1 cellular context compared by ENCODE assay signal in genomic region chr10:102853944-102854694, GRCh38.
A peak's percentile ranks its signal among the peaks of the same experiment; 100 is the strongest.
TF ChIP-seq lines count a peak whose summit lies in the region.

BORCS7 (plus strand) TSS chr10:102854259; CDS start chr10:102854287, 28 bp downstream.

TF ChIP-seq in HepG2, 621 proteins besides CTCF, POLR2A, EP300 and RAD21 (continued from another document and continues in another):
- TF ChIP-seq HNF1A (IDR thresholded peaks at IDR 0.05; ENCODE audit: low read depth) (no peak), HNF1A (CRISPR knock-in tag; IDR thresholded peaks at IDR 0.05; ENCODE audit: borderline replicate concordance) (peak; percentile 85; the same call in 1 of the 2 replicates), THAP11 (CRISPR knock-in tag; IDR thresholded peaks at IDR 0.05) (peak; percentile 99), REST (IDR thresholded peaks at IDR 0.05; ENCODE audit: borderline replicate concordance in 1 of 2, low read depth in 1 of 2, low read length in 2 of 2) (peak in 1 of 2 experiments; percentile 51; a peak in 1 of 4 replicates), ZSCAN30 (CRISPR knock-in tag; IDR thresholded peaks at IDR 0.05) (no peak), SRSF9 (IDR thresholded peaks at IDR 0.05; ENCODE audit: borderline replicate concordance, insufficient read depth, low read depth, low read length, poor library complexity, severe bottlenecking) (no peak), IKZF5 (CRISPR knock-in tag; IDR thresholded peaks at IDR 0.05) (peak; percentile 92), ZNF292 (CRISPR knock-in tag; IDR thresholded peaks at IDR 0.05; ENCODE audit: borderline replicate concordance, low read depth) (peak; percentile 64; the same call in 1 of the 2 replicates), TARDBP (CRISPR knock-in tag; IDR thresholded peaks at IDR 0.05) (peak; percentile 96), MIXL1 (CRISPR knock-in tag; IDR thresholded peaks at IDR 0.05) (peak; percentile 74; the same call in 1 of the 2 replicates), U2AF2 (IDR thresholded peaks at IDR 0.05; ENCODE audit: low read depth, low read length) (peak; percentile 66; the same call in 1 of the 2 replicates), SIN3B (IDR thresholded peaks at IDR 0.05; ENCODE audit: low read length) (peak; percentile 57; the same call in 1 of the 2 replicates), ZNF256 (CRISPR knock-in tag; conservative IDR thresholded peaks at IDR 0.05) (no peak; the same call in 1 of the 2 replicates), THAP7 (CRISPR knock-in tag; IDR thresholded peaks at IDR 0.05) (peak; percentile 87), KDM5B (CRISPR knock-in tag; IDR thresholded peaks at IDR 0.05; ENCODE audit: borderline replicate concordance) (peak; percentile 75; the same call in 1 of the 2 replicates), SETDB1 (CRISPR knock-in tag; IDR thresholded peaks at IDR 0.05; ENCODE audit: borderline replicate concordance) (no peak), BCL6 (CRISPR knock-in tag; IDR thresholded peaks at IDR 0.05) (peak; percentile 58; the same call in 1 of the 2 replicates), CREM (IDR thresholded peaks at IDR 0.05) (peak; percentile 98), CREM (CRISPR knock-in tag; IDR thresholded peaks at IDR 0.05) (0 out of 2 replicates have a peak, but pooled peaks have one; percentile 11), KDM1A (CRISPR knock-in tag; IDR thresholded peaks at IDR 0.05) (0 out of 2 replicates have a peak, but pooled peaks have one; percentile 32), ZNF704 (CRISPR knock-in tag; IDR thresholded peaks at IDR 0.05; ENCODE audit: borderline replicate concordance) (peak; percentile 74; the same call in 1 of the 2 replicates), ZNF839 (CRISPR knock-in tag; IDR thresholded peaks at IDR 0.05; ENCODE audit: borderline replicate concordance) (peak; percentile 85; the same call in 1 of the 2 replicates), TRIM22 (IDR thresholded peaks at IDR 0.05) (no peak), ZSCAN31 (CRISPR knock-in tag; IDR thresholded peaks at IDR 0.05; ENCODE audit: low read depth) (peak; percentile 92), ZNF564 (CRISPR knock-in tag; IDR thresholded peaks at IDR 0.05) (no peak), TERF1 (CRISPR knock-in tag; IDR thresholded peaks at IDR 0.05) (no peak), ZNF282 (IDR thresholded peaks at IDR 0.05; ENCODE audit: partially characterized antibody) (no peak), HMGXB3 (CRISPR knock-in tag; IDR thresholded peaks at IDR 0.05; ENCODE audit: borderline replicate concordance) (peak; percentile 90), ETV6 (CRISPR knock-in tag; conservative IDR thresholded peaks at IDR 0.05) (peak; percentile 90), ZFP41 (CRISPR knock-in tag; IDR thresholded peaks at IDR 0.05; ENCODE audit: borderline replicate concordance) (0 out of 2 replicates have a peak, but pooled peaks have one; percentile 20), TFAP4 (IDR thresholded peaks at IDR 0.05; ENCODE audit: borderline replicate concordance, low read depth) (no peak; the same call in 1 of the 2 replicates), HNRNPLL (IDR thresholded peaks at IDR 0.05; ENCODE audit: low read depth, low read length, poor library complexity, severe bottlenecking) (peak; percentile 61), KLF6 (CRISPR knock-in tag; IDR thresholded peaks at IDR 0.05) (peak; percentile 85; the same call in 1 of the 2 replicates), GATAD1 (CRISPR knock-in tag; IDR thresholded peaks at IDR 0.05) (peak; percentile 98), ONECUT2 (CRISPR knock-in tag; IDR thresholded peaks at IDR 0.05) (peak; percentile 35; the same call in 1 of the 2 replicates), PHF8 (CRISPR knock-in tag; IDR thresholded peaks at IDR 0.05) (peak; percentile 98), ATRX (CRISPR knock-in tag; IDR thresholded peaks at IDR 0.05; ENCODE audit: borderline replicate concordance) (no peak), FLYWCH1 (CRISPR knock-in tag; IDR thresholded peaks at IDR 0.05) (no peak), SMAD9 (CRISPR knock-in tag; IDR thresholded peaks at IDR 0.05) (no peak), TFDP2 (CRISPR knock-in tag; IDR thresholded peaks at IDR 0.05) (peak; percentile 60), ATF1 (CRISPR knock-in tag; IDR thresholded peaks at IDR 0.05) (peak; percentile 93)
